ENCODE assay signal across 1 cellular context in genomic region chr4:25484243-25484721, GRCh38.
TF ChIP-seq lines count a peak whose summit lies in the region.

No MANE protein-coding gene starts in this region.

TF ChIP-seq in HEK293, 187 proteins besides CTCF, POLR2A, EP300 and RAD21 (continued from another document):
- no peak for TF ChIP-seq ZNF513 (tag by site-specific recombination; IDR thresholded peaks at IDR 0.05)
- no peak for TF ChIP-seq ZNF184 (tag by site-specific recombination; IDR thresholded peaks at IDR 0.05)
- TF ChIP-seq ZNF571 (tag by site-specific recombination; IDR thresholded peaks at IDR 0.05), result no peak
- no peak for TF ChIP-seq ZNF560 (tag by site-specific recombination; IDR thresholded peaks at IDR 0.05; ENCODE audit: borderline replicate concordance)
- TF ChIP-seq ZNF112 (tag by site-specific recombination; IDR thresholded peaks at IDR 0.05), result no peak
- TF ChIP-seq ZNF704 (tag by site-specific recombination; IDR thresholded peaks at IDR 0.05), result no peak
- TF ChIP-seq INSM2 (tag by site-specific recombination; IDR thresholded peaks at IDR 0.05), result peak; percentile 59; the same call in 1 of the 2 replicates
- 0 out of 2 replicates have a peak, but pooled peaks have one; percentile 35 for TF ChIP-seq KLF8 (tag by site-specific recombination; IDR thresholded peaks at IDR 0.05)
- TF ChIP-seq ZNF138 (tag by site-specific recombination; IDR thresholded peaks at IDR 0.05; ENCODE audit: borderline replicate concordance), result no peak
- TF ChIP-seq MEIS1 (CRISPR knock-in tag; IDR thresholded peaks at IDR 0.05; ENCODE audit: borderline replicate concordance), result peak; percentile 78; the same call in 1 of the 2 replicates
- TF ChIP-seq ZNF266 (tag by site-specific recombination; IDR thresholded peaks at IDR 0.05; ENCODE audit: low read depth), result no peak
- no peak for TF ChIP-seq ZNF629 (tag by site-specific recombination; IDR thresholded peaks at IDR 0.05)
- no peak for TF ChIP-seq ZBTB6 (tag by site-specific recombination; IDR thresholded peaks at IDR 0.05)
- TF ChIP-seq REST (tag by site-specific recombination; IDR thresholded peaks at IDR 0.05), result no peak
- TF ChIP-seq ZNF280C (tag by site-specific recombination; IDR thresholded peaks at IDR 0.05), result no peak
- TF ChIP-seq ZNF521 (tag by site-specific recombination; IDR thresholded peaks at IDR 0.05), result no peak
- no peak for TF ChIP-seq ZFP41 (tag by site-specific recombination; IDR thresholded peaks at IDR 0.05; ENCODE audit: borderline replicate concordance)
- no peak for TF ChIP-seq ZNF26 (tag by site-specific recombination; IDR thresholded peaks at IDR 0.05)
- TF ChIP-seq SCRT1 (tag by site-specific recombination; IDR thresholded peaks at IDR 0.05; ENCODE audit: borderline replicate concordance), result no peak
- TF ChIP-seq WT1 (tag by site-specific recombination; IDR thresholded peaks at IDR 0.05), result no peak
- no peak for TF ChIP-seq ZNF529 (tag by site-specific recombination; IDR thresholded peaks at IDR 0.05; ENCODE audit: insufficient replicate concordance)
- no peak for TF ChIP-seq ZNF514 (tag by site-specific recombination; IDR thresholded peaks at IDR 0.05)
- TF ChIP-seq ZNF248 (tag by site-specific recombination; IDR thresholded peaks at IDR 0.05), result no peak
- peak; percentile 90 for TF ChIP-seq ZNF843 (tag by site-specific recombination; IDR thresholded peaks at IDR 0.05)
- TF ChIP-seq BCL11A (tag by site-specific recombination; IDR thresholded peaks at IDR 0.05; ENCODE audit: low read depth), result no peak
- TF ChIP-seq GLIS1 (tag by site-specific recombination; IDR thresholded peaks at IDR 0.05), result no peak
- no peak for TF ChIP-seq ZNF146 (tag by site-specific recombination; IDR thresholded peaks at IDR 0.05)
- TF ChIP-seq PRDM6 (tag by site-specific recombination; IDR thresholded peaks at IDR 0.05), result peak; percentile 46
- TF ChIP-seq YY2 (tag by site-specific recombination; IDR thresholded peaks at IDR 0.05), result no peak
- TF ChIP-seq ZNF214 (tag by site-specific recombination; IDR thresholded peaks at IDR 0.05; ENCODE audit: borderline replicate concordance), result no peak
- TF ChIP-seq KLF1 (tag by site-specific recombination; IDR thresholded peaks at IDR 0.05), result no peak
- TF ChIP-seq FEZF1 (tag by site-specific recombination; IDR thresholded peaks at IDR 0.05), result peak; percentile 58
- TF ChIP-seq ZNF777 (tag by site-specific recombination; IDR thresholded peaks at IDR 0.05; ENCODE audit: borderline replicate concordance), result no peak
- TF ChIP-seq ZNF362 (tag by site-specific recombination; IDR thresholded peaks at IDR 0.05), result no peak
- no peak for TF ChIP-seq ZNF658 (tag by site-specific recombination; IDR thresholded peaks at IDR 0.05)
